ENCODE assay signal across 22 cellular contexts in the genomic region with DNA sequence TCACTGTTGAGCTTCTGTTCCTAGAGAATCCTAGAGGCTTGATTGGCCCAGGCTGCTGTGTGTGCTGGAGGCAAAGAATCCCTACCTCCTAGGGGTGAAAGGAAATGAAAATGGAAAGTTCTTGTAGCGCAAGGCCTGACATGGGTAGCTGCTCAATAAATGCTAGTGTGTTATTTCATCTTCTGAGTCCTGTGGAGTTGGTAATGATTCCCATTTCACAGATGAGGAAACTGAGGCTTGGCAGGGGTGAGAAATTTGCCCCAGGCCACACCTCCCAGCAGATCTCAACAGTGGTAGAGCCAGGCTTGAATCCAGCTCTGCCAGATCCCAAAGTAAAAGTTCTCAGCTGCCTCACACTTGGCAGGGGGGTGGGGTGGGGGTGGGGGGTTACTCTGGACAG. TPM values are rescaled to one million over a fixed set of nuclear protein-coding genes. Genes with fewer than 3 reads are reported as not detected.
DNase-seq lines count a peak whose midpoint lies in the region; ATAC-seq, FAIRE-seq and TF ChIP-seq lines count a peak whose summit lies in the region.
"Had no signal": no experiment of that assay in that cellular context is flagged by ENCODE, and none has a peak within 500 bp of the region (broad histone marks: within the 10 kb centered on the region; RNA-seq: fewer than 3 reads in every experiment).

No MANE protein-coding gene starts in this region.

- H3K4me1 ChIP-seq in HepG2 (ENCODE audit: insufficient read depth, low read length), result peaks cover 17% of the 10 kb centered on the region
- no peaks in the 10 kb centered on the region for H3K4me1 ChIP-seq in right lobe of liver
- H3K4me1 ChIP-seq in neural progenitor cell, result peaks cover 14% of the 10 kb centered on the region
- peaks cover 31% of the 10 kb centered on the region for H3K4me1 ChIP-seq in vagina
- H3K4me1 ChIP-seq in mesendoderm (ENCODE audit: control insufficient read depth, low read depth, low read length), result no peaks in the 10 kb centered on the region
- H3K4me1 ChIP-seq in heart right ventricle, result peaks cover 0 to 6% (median 0%) of the 10 kb centered on the region in 9 donors

- H2BK15ac ChIP-seq in mesendoderm (replicated peaks; ENCODE audit: low read depth), result no peak overlapping the region

- peak overlapping the region; percentile 57 for H3K27ac Mint-ChIP-seq in neural progenitor cell
- H3K27ac Mint-ChIP-seq: B cell; CD4-positive, CD25-positive, alpha-beta regulatory T cell; CD8-positive, alpha-beta T cell had no signal

- 100% methylated on average over 1 of the region's 1 CpG for WGBS in HepG2 (ENCODE audit: low lambda C conversion rate)
- 83% methylated on average over 1 of the region's 1 CpG for WGBS in right lobe of liver (ENCODE audit: insufficient coverage, low coverage, low lambda C conversion rate, missing lambda C conversion rate)
- no CpG with 5 or more reads among the region's 1 CpG for WGBS in mesendoderm (ENCODE audit: extremely low coverage, insufficient coverage, low lambda C conversion rate)
- 96 to 97% methylated on average over 1 of the region's 1 CpG for WGBS in heart right ventricle, 2 donors

- peaks cover 0 to 7% of the 10 kb centered on the region in 2 experiments; a peak in 1 of 5 replicates for H3K27me3 ChIP-seq in HepG2 (ENCODE audit: control insufficient read depth in 1 of 2, insufficient read depth in 2 of 2, low read length in 2 of 2)
- no peaks in the 10 kb centered on the region for H3K27me3 ChIP-seq in right lobe of liver
- H3K27me3 ChIP-seq in neural progenitor cell, result no peaks in the 10 kb centered on the region
- no peaks in the 10 kb centered on the region for H3K27me3 ChIP-seq in vagina
- no peaks in the 10 kb centered on the region for H3K27me3 ChIP-seq in mesendoderm (ENCODE audit: insufficient read depth, low read length, poor library complexity)
- no peaks in the 10 kb centered on the region for H3K27me3 ChIP-seq in heart right ventricle
- H3K27me3 ChIP-seq: BLaER1 had no signal

- H3K4me3 Mint-ChIP-seq in neural progenitor cell, result no peak overlapping the region
- H3K4me3 Mint-ChIP-seq: B cell; CD4-positive, CD25-positive, alpha-beta regulatory T cell; CD8-positive, alpha-beta T cell had no signal

- H2BK5ac ChIP-seq in mesendoderm (ENCODE audit: low read length), result no peak overlapping the region

- H3K4me1 Mint-ChIP-seq in neural progenitor cell, result peaks cover 49% of the 10 kb centered on the region
- H3K4me1 Mint-ChIP-seq: B cell; CD4-positive, CD25-positive, alpha-beta regulatory T cell had no signal

- H3K4me2 ChIP-seq in HepG2 (ENCODE audit: low read depth, low read length), result no peak overlapping the region
- no peak overlapping the region for H3K4me2 ChIP-seq in neural progenitor cell
- no peak overlapping the region for H3K4me2 ChIP-seq in mesendoderm (ENCODE audit: low read length)
- H3K4me2 ChIP-seq: BLaER1 had no signal

- H2BK120ac ChIP-seq in mesendoderm (ENCODE audit: low read depth, low read length), result no peak overlapping the region

- no peak overlapping the region for H3K56ac ChIP-seq in mesendoderm (ENCODE audit: low read length)

- H3K9me3 ChIP-seq in HepG2 (ENCODE audit: low read length) (no peaks in the 10 kb centered on the region), right lobe of liver (no peaks in the 10 kb centered on the region), neural progenitor cell (ENCODE audit: low read depth) (no peaks in the 10 kb centered on the region), vagina (no peaks in the 10 kb centered on the region), heart right ventricle (no peaks in the 10 kb centered on the region)
- H3K9me3 ChIP-seq: BLaER1, Caco-2 had no signal

- no peaks in the 10 kb centered on the region for H3K9me3 Mint-ChIP-seq in neural progenitor cell
- H3K9me3 Mint-ChIP-seq: CD4-positive, CD25-positive, alpha-beta regulatory T cell; CD8-positive, alpha-beta T cell had no signal

- peaks cover 6% of the 10 kb centered on the region for H3F3A ChIP-seq in neural progenitor cell (ENCODE audit: low read depth)

- no peaks in the 10 kb centered on the region for H3K79me1 ChIP-seq in mesendoderm (ENCODE audit: low read length)

- H3K4ac ChIP-seq in mesendoderm (ENCODE audit: low read depth, low read length), result no peak overlapping the region

- no peak overlapping the region for H3K23ac ChIP-seq in mesendoderm (ENCODE audit: low read length)

- no peak overlapping the region for H4K8ac ChIP-seq in mesendoderm (ENCODE audit: low read depth, low read length)

- H3K36me3 ChIP-seq in HepG2 (replicated peaks in 1 of 2; ENCODE audit: control insufficient read depth in 1 of 2, insufficient read depth in 2 of 2, low read length in 2 of 2) (peaks cover 2 to 7% of the 10 kb centered on the region in 2 experiments; a peak in 1 of 5 replicates), right lobe of liver (no peaks in the 10 kb centered on the region), neural progenitor cell (no peaks in the 10 kb centered on the region), vagina (no peaks in the 10 kb centered on the region), mesendoderm (ENCODE audit: control insufficient read depth, insufficient read depth, low read length) (no peaks in the 10 kb centered on the region), heart right ventricle (peaks cover 0 to 14% (median 0%) of the 10 kb centered on the region in 9 donors)
- H3K36me3 ChIP-seq: BLaER1 had no signal

- CTCF ChIA-PET in HepG2 (lab: Yijun Ruan, JAX; ENCODE audit: low intra/inter-chr PET ratio, low total read pairs), result no interaction called here

- POLR2A ChIA-PET in HepG2 (lab: Yijun Ruan, JAX), result no interaction called here

- no peaks in the 10 kb centered on the region for H3K79me2 ChIP-seq in HepG2 (ENCODE audit: insufficient read depth, low read length)
- H3K79me2 ChIP-seq in neural progenitor cell (ENCODE audit: low read depth), result no peaks in the 10 kb centered on the region
- H3K79me2 ChIP-seq in mesendoderm (ENCODE audit: control insufficient read depth, insufficient read depth, low read length), result no peaks in the 10 kb centered on the region

- TF ChIP-seq POLR2A in HepG2 (IDR thresholded peaks at IDR 0.05; ENCODE audit: insufficient read depth in 1 of 2, low read depth in 2 of 2, low read length in 2 of 2) (no peak), right lobe of liver (IDR thresholded peaks at IDR 0.05) (no peak), vagina (IDR thresholded peaks at IDR 0.05) (no peak)

- H4K20me1 ChIP-seq in HepG2 (ENCODE audit: insufficient read depth, low read length) (peaks cover 3% of the 10 kb centered on the region; the same call in 1 of the 2 replicates), neural progenitor cell (ENCODE audit: low read depth) (no peaks in the 10 kb centered on the region)
- H4K20me1 ChIP-seq: BLaER1 had no signal

- in situ Hi-C loops in HepG2 (cut with HindIII; ENCODE audit: extremely low pct_ligation_motif_present, low pct_unique_long_range_greater_than_20kb), result no loop called here

- intact Hi-C loops in HepG2 (cut with micrococcal nuclease; ENCODE audit: unreplicated experiment), result no loop called here
- intact Hi-C loops in right lobe of liver (cut with DNase I), result no loop called here
- intact Hi-C loops in vagina (cut with DNase I), result no loop called here
- intact Hi-C loops in heart right ventricle (cut with DNase I), result no loop called here

- H2AFZ ChIP-seq in HepG2 (ENCODE audit: low read length) (no peak overlapping the region), neural progenitor cell (replicated peaks) (no peak overlapping the region)
- H2AFZ ChIP-seq: GM23248 had no signal

- H3K36me3 Mint-ChIP-seq in neural progenitor cell, result peaks cover 2% of the 10 kb centered on the region
- H3K36me3 Mint-ChIP-seq: CD4-positive, CD25-positive, alpha-beta regulatory T cell had no signal

- ATAC-seq in HepG2 (no peak), right lobe of liver (no peak), heart right ventricle (no peak)
- ATAC-seq: CD8-positive, alpha-beta T cell had no signal

- no peak for TF ChIP-seq EP300 in HepG2 (IDR thresholded peaks at IDR 0.05; ENCODE audit: low read depth in 2 of 2, low read length in 2 of 2)
- no peak for TF ChIP-seq EP300 in HepG2 (CRISPR knock-in tag; IDR thresholded peaks at IDR 0.05; ENCODE audit: borderline replicate concordance)

- no peak overlapping the region for H3K9ac ChIP-seq in HepG2 (ENCODE audit: insufficient read depth, low read depth, low read length)
- no peak overlapping the region for H3K9ac ChIP-seq in neural progenitor cell
- H3K9ac ChIP-seq in mesendoderm (ENCODE audit: low read length), result no peak overlapping the region
- H3K9ac ChIP-seq: BLaER1, GM23248 had no signal

- FAIRE-seq in HepG2 (lab: Jason Lieb, UNC), result no peak
- FAIRE-seq: A204.1, G401.6, GM12892, H1 had no signal

- peaks cover 3% of the 10 kb centered on the region for H3K27me3 Mint-ChIP-seq in neural progenitor cell (ENCODE audit: insufficient read depth, low read depth)
- H3K27me3 Mint-ChIP-seq: B cell; CD4-positive, CD25-positive, alpha-beta regulatory T cell had no signal

- no peak for DNase-seq in HepG2 (ENCODE audit: low spot score)
- no peak for DNase-seq in right lobe of liver
- DNase-seq in neural progenitor cell (ENCODE audit: low spot score), result no peak
- DNase-seq in vagina (ENCODE audit: extremely low spot score in 2 of 2), result no peak
- DNase-seq in mesendoderm, result no peak
- DNase-seq in heart right ventricle, result no peak
- DNase-seq: Caco-2; CD4-positive, CD25-positive, alpha-beta regulatory T cell; CD8-positive, alpha-beta T cell; DMS153; DND-41; H7; HCEC 1CT had no signal

- H3K27ac ChIP-seq in HepG2 (ENCODE audit: extremely low read length, insufficient read depth, low read length), result no peak overlapping the region
- H3K27ac ChIP-seq in right lobe of liver, result no peak overlapping the region
- H3K27ac ChIP-seq in neural progenitor cell, result no peak overlapping the region
- H3K27ac ChIP-seq in vagina, result peak overlapping the region; percentile 75
- H3K27ac ChIP-seq in mesendoderm (ENCODE audit: low read depth, low read length), result no peak overlapping the region
- H3K27ac ChIP-seq in heart right ventricle, result no peak overlapping the region
- H3K27ac ChIP-seq: 22Rv1, BLaER1, C4-2B, GM23248 had no signal

- no peak overlapping the region for H2AK5ac ChIP-seq in mesendoderm (ENCODE audit: low read length)

- H3K4me3 ChIP-seq in HepG2 (replicated peaks in 1 of 3; ENCODE audit: insufficient read depth in 1 of 3, low read depth in 2 of 3, low read length in 3 of 3), result no peak overlapping the region
- no peak overlapping the region for H3K4me3 ChIP-seq in right lobe of liver
- H3K4me3 ChIP-seq in neural progenitor cell, result no peak overlapping the region
- no peak overlapping the region for H3K4me3 ChIP-seq in vagina
- H3K4me3 ChIP-seq in mesendoderm (ENCODE audit: low read length), result no peak overlapping the region
- H3K4me3 ChIP-seq in heart right ventricle, result no peak overlapping the region
- H3K4me3 ChIP-seq: BLaER1, GM23248 had no signal

- TF ChIP-seq CTCF in HepG2 (CRISPR knock-in tag; IDR thresholded peaks at IDR 0.05) (no peak), right lobe of liver (IDR thresholded peaks at IDR 0.05) (no peak), neural progenitor cell (IDR thresholded peaks at IDR 0.05) (no peak), vagina (IDR thresholded peaks at IDR 0.05) (no peak), heart right ventricle (IDR thresholded peaks at IDR 0.05) (no peak)

- BruUV-seq in HepG2 (replicated peaks; lab: Mats Ljungman, UMichigan), result no TSS peak

- no peak overlapping the region for H3K18ac ChIP-seq in mesendoderm (ENCODE audit: low read length)

- H4K5ac ChIP-seq in mesendoderm (ENCODE audit: low read length), result no peak overlapping the region

- TF ChIP-seq RAD21 in HepG2 (CRISPR knock-in tag; IDR thresholded peaks at IDR 0.05), result no peak

RNA-seq across cellular contexts. Expression of a gene that starts 26.1 kb away (rescaled TPM):
- 10.5 and 13.7 TPM in 2 replicates for total RNA-seq in HepG2 (2016; rRNA removed; fragmentation: Illumina TruSeq; extraction: Trizol)
- total RNA-seq in HepG2 (2016; cell fraction: cytosol; rRNA removed; fragmentation: Illumina TruSeq; extraction: Trizol; ENCODE audit: low read depth), result 4.0 and 4.5 TPM in 2 replicates
- 8.3 and 12.0 TPM in 2 replicates for total RNA-seq in HepG2 (2016; cell fraction: insoluble cytoplasmic fraction; rRNA removed; fragmentation: Illumina TruSeq; extraction: Trizol)
- total RNA-seq in HepG2 (2016; cell fraction: membrane; rRNA removed; fragmentation: Illumina TruSeq; extraction: Trizol), result 8.1 and 8.4 TPM in 2 replicates
- 5.7 and 8.2 TPM in 2 replicates for total RNA-seq in HepG2 (2016; cell fraction: nucleus; rRNA removed; fragmentation: Illumina TruSeq; extraction: Trizol)
- polyA plus RNA-seq in HepG2 (2011; rRNA removed), result 33.1 and 49.7 TPM in 2 replicates
- 45.0 and 52.1 TPM in 2 replicates for polyA plus RNA-seq in HepG2 (2011; cell fraction: cytosol; rRNA removed)
- polyA plus RNA-seq in HepG2 (2011; cell fraction: nucleus; rRNA removed), result 54.1 and 56.2 TPM in 2 replicates
- polyA plus RNA-seq in HepG2 (2012), result 51.6 and 55.6 TPM in 2 replicates
- polyA plus RNA-seq in HepG2 (2016; cell fraction: cytosol; fragmentation: Illumina TruSeq; extraction: Trizol; ENCODE audit: low read depth), result 4.4 and 6.3 TPM in 2 replicates
- polyA plus RNA-seq in HepG2 (2016; cell fraction: insoluble cytoplasmic fraction; fragmentation: Illumina TruSeq; extraction: Trizol; ENCODE audit: low read depth), result 9.3 and 10.5 TPM in 2 replicates
- 7.6 and 9.8 TPM in 2 replicates for polyA plus RNA-seq in HepG2 (2016; cell fraction: membrane; fragmentation: Illumina TruSeq; extraction: Trizol; ENCODE audit: low read depth)
- 10.6 and 11.8 TPM in 2 replicates for polyA plus RNA-seq in HepG2 (2016; cell fraction: nucleus; fragmentation: Illumina TruSeq; extraction: Trizol; ENCODE audit: insufficient read depth, low read depth)
- 4.8 and 66.6 TPM in 2 replicates for polyA minus RNA-seq in HepG2 (2011; rRNA and poly(A)+ RNA removed; ENCODE audit: low replicate concordance)
- 29.4 and 31.1 TPM in 2 replicates for polyA minus RNA-seq in HepG2 (2011; cell fraction: cytosol; rRNA and poly(A)+ RNA removed)
- polyA minus RNA-seq in HepG2 (2011; cell fraction: nucleus; rRNA and poly(A)+ RNA removed), result 21.3 and 22.1 TPM in 2 replicates
- total RNA-seq in right lobe of liver, result 10 to 100 TPM in 1 of 6 experiments, 1 to 10 TPM in 5; 2.2 to 10.8 (median 5.0) TPM
- 4.8 and 12.6 TPM in 2 replicates for total RNA-seq in neural progenitor cell (ENCODE audit: low replicate concordance)
- total RNA-seq in vagina, result 12.0 TPM
- polyA plus RNA-seq in mesendoderm (2013, experiment 1 of 2), result 2.6 TPM
- polyA plus RNA-seq in mesendoderm (2013, experiment 2 of 2), result 3.4 TPM
- total RNA-seq in heart right ventricle, result 10 to 100 TPM; 26.6 to 46.0 (median 33.7) TPM
- polyA plus RNA-seq in heart right ventricle, result 10 to 100 TPM; 15.9 to 21.7 TPM

RNA-seq across cellular contexts. Expression of a gene that starts 42.7 kb away (rescaled TPM):
- total RNA-seq in HepG2 (2016; rRNA removed; fragmentation: Illumina TruSeq; extraction: Trizol) (not detected in 2 replicates), right lobe of liver (1 to 10 TPM; 1.9 to 4.0 (median 2.7) TPM), neural progenitor cell (ENCODE audit: low replicate concordance) (15.0 and 15.9 TPM in 2 replicates), vagina (94.3 TPM), heart right ventricle (10 to 100 TPM; 35.4 to 78.9 (median 47.0) TPM)
- not detected in 2 replicates for total RNA-seq in HepG2 (2016; cell fraction: cytosol; rRNA removed; fragmentation: Illumina TruSeq; extraction: Trizol; ENCODE audit: low read depth)
- not detected in 2 replicates for total RNA-seq in HepG2 (2016; cell fraction: insoluble cytoplasmic fraction; rRNA removed; fragmentation: Illumina TruSeq; extraction: Trizol)
- total RNA-seq in HepG2 (2016; cell fraction: membrane; rRNA removed; fragmentation: Illumina TruSeq; extraction: Trizol), result not detected in 2 replicates
- total RNA-seq in HepG2 (2016; cell fraction: nucleus; rRNA removed; fragmentation: Illumina TruSeq; extraction: Trizol), result not detected in 2 replicates
- polyA plus RNA-seq in HepG2 (2011; rRNA removed) (0.04 TPM in 1 of 2 replicates, not detected in the other), heart right ventricle (10 to 100 TPM; 20.7 to 55.9 TPM)
- 0.04 TPM in 2 replicates for polyA plus RNA-seq in HepG2 (2011; cell fraction: cytosol; rRNA removed)
- polyA plus RNA-seq in HepG2 (2011; cell fraction: nucleus; rRNA removed), result 0.02 and 0.05 TPM in 2 replicates
- 0.05 and 0.08 TPM in 2 replicates for polyA plus RNA-seq in HepG2 (2012)
- not detected in 2 replicates for polyA plus RNA-seq in HepG2 (2016; cell fraction: cytosol; fragmentation: Illumina TruSeq; extraction: Trizol; ENCODE audit: low read depth)
- not detected in 2 replicates for polyA plus RNA-seq in HepG2 (2016; cell fraction: insoluble cytoplasmic fraction; fragmentation: Illumina TruSeq; extraction: Trizol; ENCODE audit: low read depth)
- polyA plus RNA-seq in HepG2 (2016; cell fraction: membrane; fragmentation: Illumina TruSeq; extraction: Trizol; ENCODE audit: low read depth), result not detected in 2 replicates
- polyA plus RNA-seq in HepG2 (2016; cell fraction: nucleus; fragmentation: Illumina TruSeq; extraction: Trizol; ENCODE audit: insufficient read depth, low read depth), result not detected in 2 replicates
- 0.06 and 0.12 TPM in 2 replicates for polyA minus RNA-seq in HepG2 (2011; rRNA and poly(A)+ RNA removed; ENCODE audit: low replicate concordance)
- not detected in 2 replicates for polyA minus RNA-seq in HepG2 (2011; cell fraction: cytosol; rRNA and poly(A)+ RNA removed)
- 0.37 TPM in 1 of 2 replicates, not detected in the other for polyA minus RNA-seq in HepG2 (2011; cell fraction: nucleus; rRNA and poly(A)+ RNA removed)
- polyA plus RNA-seq in mesendoderm (2013, experiment 1 of 2), result 5.7 TPM
- 5.4 TPM for polyA plus RNA-seq in mesendoderm (2013, experiment 2 of 2)
- total RNA-seq: CD4-positive, CD25-positive, alpha-beta regulatory T cell had no signal
- polyA plus RNA-seq: CD4-positive, CD25-positive, alpha-beta regulatory T cell had no signal
